ENCODE assay signal across 25 cellular contexts in genomic region chr6:98566126-98566525, GRCh38.
"Had no signal": no experiment of that assay in that cellular context is flagged by ENCODE, and none has a peak within 500 bp of the region (broad histone marks: within the 10 kb centered on the region; RNA-seq: fewer than 3 reads in every experiment).

No MANE protein-coding gene starts in this region.

- H3K27ac ChIP-seq: body of pancreas, pancreas, psoas muscle, right atrium auricular region, stomach, testis, transverse colon had no signal

- DNase-seq: activated CD4-positive, alpha-beta memory T cell treated with anti-CD3 and anti-CD28 coated beads, Interleukin-2, amount 10 ng/mL, durations not matched to agents 7 days and 5 days; activated CD4-positive, alpha-beta T cell treated with anti-CD3 and anti-CD28 coated beads, Interleukin-2, amount 10 ng/mL, durations not matched to agents 7 days and 5 days; activated CD4-positive, CD25-positive, alpha-beta regulatory T cell treated with anti-CD3 and anti-CD28 coated beads, Interleukin-2, amount 50 U/mL, for 72 hours; activated effector memory CD4-positive, alpha-beta T cell treated with Interleukin-2 at 50 U/mL for 16 hours; activated naive CD4-positive, alpha-beta T cell treated with Interleukin-2 at 50 U/mL for 16 hours; activated T-cell treated with anti-CD3 and anti-CD28 coated beads, Interleukin-2, amount 50 U/mL, for 48 hours; aorta; body of pancreas; cortex of kidney; endodermal cell; foreskin fibroblast; islet precursor cell; left colon; mammary epithelial cell; naive thymus-derived CD8-positive, alpha-beta T cell; pancreas; psoas muscle; stimulated activated CD4-positive, alpha-beta T cell treated with anti-CD3 and anti-CD28 coated beads, Interleukin-15, amount 100 ng/mL, for 24 hours; stimulated activated CD4-positive, alpha-beta T cell treated with anti-CD3 and anti-CD28 coated beads, Interleukin-2, amount 100 ng/mL, for 24 hours; stimulated activated naive B cell treated with anti-CD40 and anti-IgM and Interleukin-4, amounts not matched to agents 10 μg/mL and 1 μg/mL and 100 μg/mL, for 72 hours; stomach; T-helper 9 cell; testis; transverse colon had no signal
